In genomic region chr21:29164330-29164942, GRCh38 we compare ENCODE assay signal across 8 cellular contexts. TPM values are rescaled to one million over a fixed set of nuclear protein-coding genes. Genes with fewer than 3 reads are reported as not detected.
DNase-seq lines count a peak whose midpoint lies in the region; ATAC-seq and TF ChIP-seq lines count a peak whose summit lies in the region.

No MANE protein-coding gene starts in this region.

- H3K27ac ChIP-seq in uterus = no peak overlapping the region

- DNase-seq in SHP77 (lab: John Stamatoyannopoulos, UW) (peak; percentile 34 to 35), SHP77 treated with DMSO at 0.1 percent for 48 hours (lab: John Stamatoyannopoulos, UW) (no peak), NCI-H2227 (lab: John Stamatoyannopoulos, UW; ENCODE audit: unreplicated experiment) (peak; percentile 35), kidney epithelial cell (ENCODE audit: low read depth) (no peak), uterus (no peak)
- DNase-seq in activated naive CD8-positive, alpha-beta T cell treated with anti-CD3 and anti-CD28 coated beads for 36 hours = no peak

- H3K36me3 Mint-ChIP-seq in brain = no peaks in the 10 kb centered on the region
- peaks cover 12% of the 10 kb centered on the region for H3K36me3 Mint-ChIP-seq in activated naive CD8-positive, alpha-beta T cell treated with anti-CD3 and anti-CD28 coated beads for 36 hours

- H3K36me3 ChIP-seq in kidney epithelial cell (ENCODE audit: control insufficient read depth, insufficient read depth, low read length) (no peaks in the 10 kb centered on the region), uterus (no peaks in the 10 kb centered on the region)

- H3K27me3 ChIP-seq in kidney epithelial cell (ENCODE audit: control insufficient read depth, insufficient read depth, low read length) (no peaks in the 10 kb centered on the region), uterus (no peaks in the 10 kb centered on the region)

- no peaks in the 10 kb centered on the region for H3K4me1 Mint-ChIP-seq in brain
- H3K4me1 Mint-ChIP-seq in activated naive CD8-positive, alpha-beta T cell treated with anti-CD3 and anti-CD28 coated beads for 36 hours = no peaks in the 10 kb centered on the region

- H3K9me3 Mint-ChIP-seq in brain = no peaks in the 10 kb centered on the region
- no peaks in the 10 kb centered on the region for H3K9me3 Mint-ChIP-seq in activated naive CD8-positive, alpha-beta T cell treated with anti-CD3 and anti-CD28 coated beads for 36 hours

- no peak overlapping the region for H3K27ac Mint-ChIP-seq in brain
- H3K27ac Mint-ChIP-seq in activated naive CD8-positive, alpha-beta T cell treated with anti-CD3 and anti-CD28 coated beads for 36 hours = no peak overlapping the region

- H3K27me3 Mint-ChIP-seq in brain = no peaks in the 10 kb centered on the region
- H3K27me3 Mint-ChIP-seq in activated naive CD8-positive, alpha-beta T cell treated with anti-CD3 and anti-CD28 coated beads for 36 hours = no peaks in the 10 kb centered on the region

- ATAC-seq in GM21447 (IDR thresholded peaks at IDR 0.05; ENCODE audit: unreplicated experiment) = no peak

- TF ChIP-seq POLR2A in uterus (IDR thresholded peaks at IDR 0.05) = no peak

- intact Hi-C loops in uterus (cut with DNase I; ENCODE audit: low total_unique reads) = no loop called here

- no peak overlapping the region for H3K4me3 ChIP-seq in kidney epithelial cell (ENCODE audit: low read depth, low read length)
- no peak overlapping the region for H3K4me3 ChIP-seq in uterus

- H3K4me1 ChIP-seq in uterus = no peaks in the 10 kb centered on the region

- H3K4me3 Mint-ChIP-seq in brain = no peak overlapping the region
- H3K4me3 Mint-ChIP-seq in activated naive CD8-positive, alpha-beta T cell treated with anti-CD3 and anti-CD28 coated beads for 36 hours = no peak overlapping the region

- H3K9me3 ChIP-seq in uterus = no peaks in the 10 kb centered on the region

- TF ChIP-seq CTCF in brain (conservative IDR thresholded peaks at IDR 0.05) (peak; percentile 68 to 75), kidney epithelial cell (IDR thresholded peaks at IDR 0.05; ENCODE audit: insufficient read depth, low read length, poor library complexity, severe bottlenecking) (peak; percentile 76), uterus (IDR thresholded peaks at IDR 0.05) (peak; percentile 63 to 85 (median 82))

RNA-seq across cellular contexts. Expression of gene MAP3K7CL, which starts 34.0 kb away (rescaled TPM):
- polyA plus RNA-seq in brain (ENCODE audit: insufficient read depth, low read depth, low replicate concordance) = 1.7 TPM
- total RNA-seq in kidney epithelial cell = 1.4 and 3.0 TPM in 2 replicates
- total RNA-seq in uterus = 1 to 10 TPM; 2.3 to 7.3 (median 5.5) TPM
- 1 to 10 TPM; 4.8 to 5.7 TPM for total RNA-seq in activated naive CD8-positive, alpha-beta T cell treated with anti-CD3 and anti-CD28 coated beads for 36 hours

Comparison
In these comparisons a context has a peak if more than half of its experiments do, and no peak if none do; other contexts are left out.
1. DNase-seq: peak in SHP77 (2 of 2) and NCI-H2227 (single experiment); none in SHP77 treated with DMSO at 0.1 percent for 48 hours (single experiment), kidney epithelial cell (single experiment), uterus (0 of 2) and activated naive CD8-positive, alpha-beta T cell treated with anti-CD3 and anti-CD28 coated beads for 36 hours (single experiment).
2. Peak in every context shown above with its lines, with median percentiles within 50 percentile points of each other: CTCF ChIP-seq.